In the genomic region with DNA sequence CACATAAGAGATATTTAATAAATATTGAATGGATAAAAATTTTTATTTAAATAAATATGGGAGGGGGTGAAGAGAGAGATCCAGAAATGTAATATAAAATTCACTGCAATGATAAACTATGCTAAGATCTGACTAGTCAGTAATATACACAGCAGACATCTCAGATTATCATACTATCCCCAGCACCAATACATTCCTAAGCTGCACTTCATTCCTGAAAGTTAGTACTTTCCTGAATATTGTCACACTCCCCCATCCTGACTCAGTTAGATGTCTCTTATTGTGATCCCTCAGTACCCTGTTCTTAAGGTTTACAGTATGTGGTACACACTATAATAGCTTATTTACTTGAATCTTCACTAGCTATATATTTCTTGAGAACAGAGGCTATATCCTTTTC, we compare ENCODE assay signal across 17 cellular contexts.
DNase-seq lines count a peak whose midpoint lies in the region; ATAC-seq and TF ChIP-seq lines count a peak whose summit lies in the region.
"Had no signal": no experiment of that assay in that cellular context is flagged by ENCODE, and none has a peak within 500 bp of the region (broad histone marks: within the 10 kb centered on the region; RNA-seq: fewer than 3 reads in every experiment).

No MANE protein-coding gene starts in this region.

- no peak overlapping the region for H3K4me3 Mint-ChIP-seq in Caco-2 (ENCODE audit: unreplicated experiment)
- H3K4me3 Mint-ChIP-seq: CD14-positive monocyte, GM23338 had no signal

- no peaks in the 10 kb centered on the region for H3K27me3 Mint-ChIP-seq in Caco-2 (ENCODE audit: insufficient read depth, unreplicated experiment)

- H4K5ac ChIP-seq in IMR-90 (ENCODE audit: low read depth, low read length) = no peak overlapping the region

- peaks cover 30% of the 10 kb centered on the region for H3K4me1 Mint-ChIP-seq in Caco-2 (ENCODE audit: low read depth, unreplicated experiment)
- H3K4me1 Mint-ChIP-seq: CD14-positive monocyte had no signal

- H3K36me3 Mint-ChIP-seq in Caco-2 (ENCODE audit: insufficient read depth, unreplicated experiment) = no peaks in the 10 kb centered on the region
- H3K36me3 Mint-ChIP-seq: CD14-positive monocyte had no signal

- H2AK9ac ChIP-seq in IMR-90 (replicated peaks; ENCODE audit: low read depth, low read length, poor library complexity) = no peak overlapping the region

- peak overlapping the region; percentile 17 for H3K27ac Mint-ChIP-seq in Caco-2 (ENCODE audit: unreplicated experiment)
- H3K27ac Mint-ChIP-seq: CD14-positive monocyte, GM23338 had no signal

- intact Hi-C loops in Caco-2 (cut with micrococcal nuclease; ENCODE audit: unreplicated experiment) (no loop called here), IMR-90 (cut with micrococcal nuclease) (no loop called here)

- peak overlapping the region; percentile 61 for H2BK5ac ChIP-seq in IMR-90 (ENCODE audit: low read depth, low read length, poor library complexity, severe bottlenecking)

- POLR2A ChIA-PET in Caco-2 (lab: Charles Lee) (no interaction called here), IMR-90 (lab: Charles Lee; ENCODE audit: unreplicated experiment) (no interaction called here)

- peak overlapping the region; percentile 27; the same call in 1 of the 2 replicates for H3K4me2 ChIP-seq in IMR-90 (ENCODE audit: low read depth, low read length)
- H3K4me2 ChIP-seq in osteoblast (ENCODE audit: insufficient read depth, low read length) = peak overlapping the region; percentile 39
- H3K4me2 ChIP-seq: GM23338 had no signal

- H3K9me3 ChIP-seq in Caco-2 = no peaks in the 10 kb centered on the region
- no peaks in the 10 kb centered on the region for H3K9me3 ChIP-seq in IMR-90 (ENCODE audit: control insufficient read depth, insufficient read depth, low read length)
- no peaks in the 10 kb centered on the region for H3K9me3 ChIP-seq in osteoblast (ENCODE audit: low read depth, low read length)

- H3K9ac ChIP-seq in IMR-90 (ENCODE audit: low read depth, low read length) = no peak overlapping the region

- H3K27me3 ChIP-seq in Caco-2 (replicated peaks; ENCODE audit: control insufficient read depth, insufficient read depth, low read length) = no peaks in the 10 kb centered on the region
- H3K27me3 ChIP-seq in IMR-90 (ENCODE audit: control insufficient read depth, insufficient read depth, low read length) = no peaks in the 10 kb centered on the region
- H3K27me3 ChIP-seq in brain microvascular endothelial cell (replicated peaks) = no peaks in the 10 kb centered on the region
- no peaks in the 10 kb centered on the region for H3K27me3 ChIP-seq in osteoblast (ENCODE audit: insufficient read depth, low read length)

- H3K4me1 ChIP-seq in Caco-2 (peaks cover 36% of the 10 kb centered on the region), IMR-90 (ENCODE audit: control insufficient read depth, insufficient read depth, low read length) (peaks cover 4% of the 10 kb centered on the region; the same call in 1 of the 2 replicates), osteoblast (ENCODE audit: insufficient read depth, low read length) (peaks cover 17% of the 10 kb centered on the region)

- no peak for DNase-seq in Caco-2
- peak; percentile 38 for DNase-seq in IMR-90
- DNase-seq in brain microvascular endothelial cell = peak; percentile 16
- peak; percentile 45 for DNase-seq in osteoblast (ENCODE audit: insufficient read length, low spot score, missing footprints)
- DNase-seq in GM03348 (ENCODE audit: low spot score) = no peak
- no peak for DNase-seq in RKO (ENCODE audit: low spot score)
- DNase-seq in cerebellum (ENCODE audit: low spot score) = no peak
- DNase-seq: DMS79 treated with DMSO at 0.1 percent for 48 hours, GDM1, NCI-H1694 treated with DMSO at 0.1 percent for 48 hours, NCI-H510A, NCI-H774, RPMI8226, SIG-M5 had no signal

- no peak for TF ChIP-seq CTCF in Caco-2 (IDR thresholded peaks at IDR 0.05; ENCODE audit: insufficient read depth in 1 of 2, low read depth in 1 of 2, low read length in 1 of 2, severe bottlenecking in 1 of 2, unreplicated experiment in 1 of 2)
- TF ChIP-seq CTCF in IMR-90 (conservative IDR thresholded peaks at IDR 0.05; ENCODE audit: low read depth, low read length) = no peak
- TF ChIP-seq CTCF in brain microvascular endothelial cell (IDR thresholded peaks at IDR 0.05; ENCODE audit: low read depth, low read length, missing control alignments) = no peak
- no peak for TF ChIP-seq CTCF in osteoblast (IDR thresholded peaks at IDR 0.05; ENCODE audit: extremely low read depth, low read depth, low read length)

- H3K18ac ChIP-seq in IMR-90 (ENCODE audit: low read depth, low read length) = no peak overlapping the region

- H3K4ac ChIP-seq in IMR-90 (ENCODE audit: low read depth, low read length) = no peak overlapping the region

- H4K20me1 ChIP-seq in IMR-90 (ENCODE audit: insufficient read depth, low read length) = no peaks in the 10 kb centered on the region
- no peaks in the 10 kb centered on the region for H4K20me1 ChIP-seq in osteoblast (ENCODE audit: insufficient read depth, low read length)

- H2BK120ac ChIP-seq in IMR-90 (ENCODE audit: low read depth, low read length) = no peak overlapping the region

- no peaks in the 10 kb centered on the region for H3K36me3 ChIP-seq in Caco-2 (ENCODE audit: control insufficient read depth, insufficient read depth, low read length)
- no peaks in the 10 kb centered on the region for H3K36me3 ChIP-seq in IMR-90 (ENCODE audit: control insufficient read depth, insufficient read depth, low read length)
- H3K36me3 ChIP-seq in brain microvascular endothelial cell (replicated peaks) = no peaks in the 10 kb centered on the region
- no peaks in the 10 kb centered on the region for H3K36me3 ChIP-seq in osteoblast (ENCODE audit: insufficient read depth, low read length)

- in situ Hi-C loops in IMR-90 (cut with MboI; ENCODE audit: low sequenced_read_pairs) (no loop called here), brain microvascular endothelial cell (cut with HindIII; ENCODE audit: low pct_ligation_motif_present, low sequenced_read_pairs) (no loop called here)

- BruUV-seq in Caco-2 (replicated peaks; lab: Mats Ljungman, UMichigan) (no TSS peak), IMR-90 (replicated peaks; lab: Mats Ljungman, UMichigan) (no TSS peak)

- H3K23ac ChIP-seq in IMR-90 (ENCODE audit: low read depth, low read length) = no peak overlapping the region

- no peak for TF ChIP-seq POLR2A in IMR-90 (IDR thresholded peaks at IDR 0.05; ENCODE audit: low read depth, low read length)

- TF ChIP-seq RAD21 in IMR-90 (IDR thresholded peaks at IDR 0.05; ENCODE audit: low read length) = no peak

- H3K27ac ChIP-seq in IMR-90 (ENCODE audit: insufficient read depth, low read length) (no peak overlapping the region), brain microvascular endothelial cell (no peak overlapping the region), osteoblast (ENCODE audit: low read depth, low read length) (peak overlapping the region; percentile 62)

- H2BK15ac ChIP-seq in IMR-90 (ENCODE audit: low read depth, low read length) = no peak overlapping the region

- no peak overlapping the region for H3K14ac ChIP-seq in IMR-90 (replicated peaks; ENCODE audit: low read depth, low read length)

- no peak overlapping the region for H3K56ac ChIP-seq in IMR-90 (ENCODE audit: extremely low read depth, insufficient read depth, low read length)

- H2AFZ ChIP-seq in IMR-90 (replicated peaks; ENCODE audit: low read length, poor library complexity) (no peak overlapping the region), osteoblast (ENCODE audit: low read length) (no peak overlapping the region)
- H2AFZ ChIP-seq: GM23338 had no signal

- H3K79me1 ChIP-seq in IMR-90 (ENCODE audit: low read depth in 1 of 2, low read length in 2 of 2) = no peaks in the 10 kb centered on the region

- H2AK5ac ChIP-seq in IMR-90 (ENCODE audit: low read depth, low read length) = no peak overlapping the region

- H3K9me1 ChIP-seq in IMR-90 (ENCODE audit: insufficient read depth, low read length) = peaks cover 2% of the 10 kb centered on the region

- no peak overlapping the region for H4K8ac ChIP-seq in IMR-90 (ENCODE audit: low read depth in 2 of 2, low read length in 2 of 2)

- dilution Hi-C loops in IMR-90 (cut with HindIII; ENCODE audit: low sequenced_read_pairs, unreplicated experiment) = no loop called here

- CTCF ChIA-PET in Caco-2 (lab: Charles Lee) (no interaction called here), IMR-90 (lab: Yijun Ruan, JAX) (interaction anchor here (0.8 to 0.9 kb wide), 3 partner anchors 11 to 121 kb away, joined by 3 read pairs; no protein-coding TSS in a partner anchor)

- H4K91ac ChIP-seq in IMR-90 (ENCODE audit: insufficient read depth, low read depth, low read length) = no peak overlapping the region; the same call in 1 of the 2 replicates

- H3K79me2 ChIP-seq in osteoblast (ENCODE audit: insufficient read depth, low read length) = no peaks in the 10 kb centered on the region

- ATAC-seq in IMR-90 (ENCODE audit: low read depth) = peak; percentile 93
- ATAC-seq: GM23338, HCT116 had no signal

- H3K4me3 ChIP-seq in Caco-2 (ENCODE audit: low read depth, low read length) (no peak overlapping the region), IMR-90 (ENCODE audit: insufficient read depth, low read depth, low read length) (no peak overlapping the region), brain microvascular endothelial cell (ENCODE audit: low read depth, low read length) (no peak overlapping the region), osteoblast (ENCODE audit: insufficient read depth, low read length) (no peak overlapping the region)
- H3K4me3 ChIP-seq: GM23338 had no signal

- no peaks in the 10 kb centered on the region for H3K9me3 Mint-ChIP-seq in Caco-2 (ENCODE audit: unreplicated experiment)
- H3K9me3 Mint-ChIP-seq: GM23338 had no signal

- no peak overlapping the region for H2BK20ac ChIP-seq in IMR-90 (ENCODE audit: low read depth, low read length)

TF ChIP-seq in IMR-90, 13 proteins besides CTCF, POLR2A, EP300 and RAD21:
- no peak for TF ChIP-seq CEBPB (IDR thresholded peaks at IDR 0.05; ENCODE audit: low read depth, low read length)
TF ChIP-seq in IMR-90: peak in this region for 0.

Comparison
In these comparisons a context has a peak if more than half of its experiments do, and no peak if none do; other contexts are left out.
1. DNase-seq: peak in IMR-90 (single experiment), brain microvascular endothelial cell (single experiment) and osteoblast (single experiment); none in Caco-2 (0 of 2), GM03348 (single experiment), RKO (single experiment) and cerebellum (single experiment).